31 cellular contexts compared by ENCODE assay signal in genomic region chr16:56227936-56228335, GRCh38. TPM values are rescaled to one million over a fixed set of nuclear protein-coding genes. Genes with fewer than 3 reads are reported as not detected.
"Had no signal": no experiment of that assay in that cellular context is flagged by ENCODE, and none has a peak within 500 bp of the region (broad histone marks: within the 10 kb centered on the region; RNA-seq: fewer than 3 reads in every experiment).

No MANE protein-coding gene starts in this region.

- H3K36me3 ChIP-seq: cardiac muscle cell, sigmoid colon, thyroid gland, upper lobe of right lung had no signal

- H3K4me3 Mint-ChIP-seq: activated CD4-positive, alpha-beta memory T cell treated with anti-CD3 and anti-CD28 coated beads for 36 hours; activated naive CD8-positive, alpha-beta T cell; mesothelial cell of epicardium; naive B cell; stimulated activated effector memory CD8-positive, alpha-beta T cell treated with anti-CD3 and anti-CD28 coated beads, Interleukin-12 subunit alpha, Interleukin-12 subunit beta, amount 100 ng/mL, for 72 hours; stimulated activated naive CD8-positive, alpha-beta T cell treated with anti-CD3 and anti-CD28 coated beads, Interleukin-15, Interleukin-2, amounts not matched to agents 100 ng/mL and 50 ng/mL, for 24 hours had no signal

- H3K27ac ChIP-seq: body of pancreas, cardiac muscle cell, coronary artery, parathyroid adenoma, psoas muscle, sigmoid colon, thyroid gland, upper lobe of right lung, VCaP had no signal

- H3K27me3 Mint-ChIP-seq: activated CD4-positive, alpha-beta memory T cell treated with anti-CD3 and anti-CD28 coated beads for 36 hours; activated naive CD8-positive, alpha-beta T cell; stimulated activated naive CD8-positive, alpha-beta T cell treated with anti-CD3 and anti-CD28 coated beads, Interleukin-15, Interleukin-2, amounts not matched to agents 100 ng/mL and 50 ng/mL, for 24 hours had no signal

- H3K4me1 ChIP-seq: body of pancreas, psoas muscle, upper lobe of right lung had no signal

- H3K4me1 Mint-ChIP-seq: mesothelial cell of epicardium had no signal

- H3K9me3 ChIP-seq: body of pancreas, psoas muscle, sigmoid colon, thyroid gland, upper lobe of right lung had no signal

- H3K9me3 Mint-ChIP-seq: activated CD4-positive, alpha-beta memory T cell treated with anti-CD3 and anti-CD28 coated beads for 36 hours; mesothelial cell of epicardium; naive B cell; stimulated activated effector memory CD8-positive, alpha-beta T cell treated with anti-CD3 and anti-CD28 coated beads, Interleukin-12 subunit alpha, Interleukin-12 subunit beta, amount 100 ng/mL, for 72 hours; stimulated activated naive CD8-positive, alpha-beta T cell treated with anti-CD3 and anti-CD28 coated beads, Interleukin-15, Interleukin-2, amounts not matched to agents 100 ng/mL and 50 ng/mL, for 24 hours had no signal

- H3K9ac ChIP-seq: parathyroid adenoma had no signal

- H3K36me3 Mint-ChIP-seq: activated CD4-positive, alpha-beta memory T cell treated with anti-CD3 and anti-CD28 coated beads for 36 hours; activated naive CD8-positive, alpha-beta T cell; mesothelial cell of epicardium; naive B cell; stimulated activated effector memory CD8-positive, alpha-beta T cell treated with anti-CD3 and anti-CD28 coated beads, Interleukin-12 subunit alpha, Interleukin-12 subunit beta, amount 100 ng/mL, for 72 hours had no signal

- H3K4me3 ChIP-seq: body of pancreas, cardiac muscle cell, coronary artery, psoas muscle, sigmoid colon, thyroid gland, upper lobe of right lung had no signal

- H3K27ac Mint-ChIP-seq: activated CD4-positive, alpha-beta memory T cell treated with anti-CD3 and anti-CD28 coated beads for 36 hours; activated naive CD8-positive, alpha-beta T cell; mesothelial cell of epicardium; stimulated activated effector memory CD8-positive, alpha-beta T cell treated with anti-CD3 and anti-CD28 coated beads, Interleukin-12 subunit alpha, Interleukin-12 subunit beta, amount 100 ng/mL, for 72 hours; stimulated activated naive CD8-positive, alpha-beta T cell treated with anti-CD3 and anti-CD28 coated beads, Interleukin-15, Interleukin-2, amounts not matched to agents 100 ng/mL and 50 ng/mL, for 24 hours had no signal

- H2AFZ ChIP-seq: parathyroid adenoma had no signal

- DNase-seq: activated CD4-positive, alpha-beta memory T cell treated with anti-CD3 and anti-CD28 coated beads for 36 hours; activated CD4-positive, alpha-beta T cell treated with anti-CD3 and anti-CD28 coated beads for 4 hours; activated effector memory CD4-positive, alpha-beta T cell treated with Interleukin-2 at 50 U/mL for 16 hours; activated naive CD4-positive, alpha-beta T cell treated with Interleukin-2 at 50 U/mL for 16 hours; activated T-cell treated with anti-CD3 and anti-CD28 coated beads, Interleukin-2, amount 50 U/mL, for 48 hours; aorta; body of pancreas; foreskin fibroblast; head of caudate nucleus; hippocampal formation; left cardiac atrium; mammary epithelial cell; naive B cell; nucleus accumbens; psoas muscle; sigmoid colon; small intestine; stimulated activated CD4-positive, alpha-beta T cell treated with anti-CD3 and anti-CD28 coated beads, Interleukin-4, amount 100 ng/mL, for 24 hours; T-helper 9 cell; thyroid gland; upper lobe of right lung had no signal

- ATAC-seq: body of pancreas; esophagus mucosa; left cardiac atrium; psoas muscle; stimulated activated effector memory CD8-positive, alpha-beta T cell treated with anti-CD3 and anti-CD28 coated beads, Interleukin-12 subunit alpha, Interleukin-12 subunit beta, amount 100 ng/mL, for 72 hours; upper lobe of right lung had no signal

- H3K27me3 ChIP-seq: body of pancreas, cardiac muscle cell, sigmoid colon, thyroid gland, upper lobe of right lung had no signal

RNA-seq across cellular contexts. Expression of gene GNAO1, which starts 36.6 kb away (rescaled TPM):
- total RNA-seq: endothelial cell of umbilical vein had no signal
- polyA plus RNA-seq: endothelial cell of umbilical vein had no signal
